In genomic region chr19:11324079-11324661, GRCh38 we compare ENCODE assay signal across 8 cellular contexts. TPM values are rescaled to one million over a fixed set of nuclear protein-coding genes. Genes with fewer than 3 reads are reported as not detected.
DNase-seq lines count a peak whose midpoint lies in the region; ATAC-seq and TF ChIP-seq lines count a peak whose summit lies in the region.

No MANE protein-coding gene starts in this region.

- no peak for TF ChIP-seq CTCF in right lobe of liver (IDR thresholded peaks at IDR 0.05)

- ATAC-seq in central memory CD8-positive, alpha-beta T cell (replicated peaks; ENCODE audit: extremely low read depth, poor library complexity, severe bottlenecking), result peak; percentile 40
- ATAC-seq in right lobe of liver (peak; percentile 91 to 94 (median 94)), HG03469 (IDR thresholded peaks at IDR 0.05; ENCODE audit: unreplicated experiment) (no peak)

- no peaks in the 10 kb centered on the region for H3K27me3 ChIP-seq in SJCRH30
- H3K27me3 ChIP-seq in right lobe of liver, result no peaks in the 10 kb centered on the region
- no peaks in the 10 kb centered on the region for H3K27me3 ChIP-seq in subcutaneous abdominal adipose tissue (ENCODE audit: control insufficient read depth in 5 of 5, insufficient read depth in 4 of 5, low read length in 5 of 5)

- H3K9me3 Mint-ChIP-seq in central memory CD8-positive, alpha-beta T cell, result no peaks in the 10 kb centered on the region

- H3K27ac Mint-ChIP-seq in central memory CD8-positive, alpha-beta T cell (ENCODE audit: low read depth), result no peak overlapping the region

- H3K4me3 ChIP-seq in SJCRH30 (no peak overlapping the region), right lobe of liver (peak overlapping the region in 1 of 3 donors; percentile 29), subcutaneous abdominal adipose tissue (ENCODE audit: low read depth in 1 of 5, low read length in 5 of 5) (peak overlapping the region in 1 of 5 donors; percentile 16)

- H3K9me3 ChIP-seq in SJCRH30 (replicated peaks) (no peaks in the 10 kb centered on the region), right lobe of liver (no peaks in the 10 kb centered on the region), subcutaneous abdominal adipose tissue (ENCODE audit: control insufficient read depth in 5 of 5, low read length in 5 of 5) (no peaks in the 10 kb centered on the region)

- TF ChIP-seq POLR2A in right lobe of liver (IDR thresholded peaks at IDR 0.05), result peak; percentile 5

- intact Hi-C loops in right lobe of liver (cut with DNase I), result no loop called here

- H3K36me3 ChIP-seq in SJCRH30 (no peaks in the 10 kb centered on the region), right lobe of liver (peaks cover 0 to 4% (median 0%) of the 10 kb centered on the region in 4 donors), subcutaneous abdominal adipose tissue (ENCODE audit: control insufficient read depth in 5 of 5, insufficient read depth in 5 of 5, low read length in 5 of 5) (peaks cover 0 to 34% (median 22%) of the 10 kb centered on the region in 5 donors)

- no peaks in the 10 kb centered on the region for H3K27me3 Mint-ChIP-seq in central memory CD8-positive, alpha-beta T cell

- H3K36me3 Mint-ChIP-seq in central memory CD8-positive, alpha-beta T cell (ENCODE audit: insufficient read depth), result no peaks in the 10 kb centered on the region

- DNase-seq in NCI-H1417 (lab: John Stamatoyannopoulos, UW), result peak in 2 of 3 experiments; percentile 51 to 75
- no peak for DNase-seq in NCI-H1417 treated with DMSO at 0.1 percent for 48 hours (lab: John Stamatoyannopoulos, UW)
- DNase-seq in HuH-7.5 (ENCODE audit: low spot score), result peak; percentile 71
- peak; percentile 73 to 82 for DNase-seq in SJCRH30
- no peak for DNase-seq in central memory CD8-positive, alpha-beta T cell (ENCODE audit: low spot score in 2 of 2)
- peak; percentile 73 to 85 (median 84) for DNase-seq in right lobe of liver

- H3K4me3 Mint-ChIP-seq in central memory CD8-positive, alpha-beta T cell, result no peak overlapping the region

- 0% methylated on average over 10 of the region's 10 CpGs for WGBS in right lobe of liver (ENCODE audit: insufficient coverage, low coverage, low lambda C conversion rate, missing lambda C conversion rate)

- H3K27ac ChIP-seq in SJCRH30, result no peak overlapping the region
- peak overlapping the region; percentile 26 to 67 (median 59) for H3K27ac ChIP-seq in right lobe of liver
- peak overlapping the region; percentile 50 for H3K27ac ChIP-seq in subcutaneous abdominal adipose tissue (ENCODE audit: low read depth, low read length)

- H3K4me1 ChIP-seq in SJCRH30 (peaks cover 33% of the 10 kb centered on the region), right lobe of liver (peaks cover 0 to 12% (median 5%) of the 10 kb centered on the region in 4 donors), subcutaneous abdominal adipose tissue (ENCODE audit: control insufficient read depth in 5 of 5, insufficient read depth in 5 of 5, low read length in 5 of 5) (peaks cover 1 to 27% (median 21%) of the 10 kb centered on the region in 5 donors)

- peaks cover 11% of the 10 kb centered on the region for H3K4me1 Mint-ChIP-seq in central memory CD8-positive, alpha-beta T cell

- peak overlapping the region in 3 of 5 donors; percentile 8 to 52 (median 21) for H3K9ac ChIP-seq in subcutaneous abdominal adipose tissue (ENCODE audit: low read length in 5 of 5)

RNA-seq across cellular contexts. Expression of gene RAB3D, which starts 15.3 kb away (rescaled TPM):
- total RNA-seq in SJCRH30 (2014; rRNA removed; shearing (Covaris generic)), result 0.58 and 0.83 TPM in 2 replicates
- 1 to 10 TPM; 2.7 to 4.5 (median 4.0) TPM for total RNA-seq in right lobe of liver

RNA-seq across cellular contexts. Expression of gene TMEM205, which starts 21.9 kb away (rescaled TPM):
- 38.8 and 39.5 TPM in 2 replicates for total RNA-seq in SJCRH30 (2014; rRNA removed; shearing (Covaris generic))
- 100 to 1,000 TPM; 138 to 605 (median 165) TPM for total RNA-seq in right lobe of liver

RNA-seq across cellular contexts. Expression of gene CCDC159, which starts 22.1 kb away (rescaled TPM):
- not detected in 2 replicates for total RNA-seq in SJCRH30 (2014; rRNA removed; shearing (Covaris generic))
- 10 to 100 TPM in 5 of 6 experiments, 1 to 10 TPM in 1; 8.4 to 27.9 (median 23.4) TPM for total RNA-seq in right lobe of liver

RNA-seq across cellular contexts. Expression of gene TSPAN16, which starts 28.2 kb away (rescaled TPM):
- total RNA-seq in SJCRH30 (2014; rRNA removed; shearing (Covaris generic)), result not detected in 2 replicates
- not detected for total RNA-seq in right lobe of liver

RNA-seq across cellular contexts. Expression of gene PLPPR2, which starts 31.1 kb away (rescaled TPM):
- total RNA-seq in SJCRH30 (2014; rRNA removed; shearing (Covaris generic)), result 0.10 and 0.59 TPM in 2 replicates
- total RNA-seq in right lobe of liver, result 10 to 100 TPM in 3 of 6 experiments, 1 to 10 TPM in 3; 6.7 to 17.5 (median 10.2) TPM

Comparison
In these comparisons a context has a peak if more than half of its experiments do, and no peak if none do; other contexts are left out.
1. DNase-seq: peak in NCI-H1417 (2 of 3), HuH-7.5 (single experiment), SJCRH30 (2 of 2) and right lobe of liver (3 of 3); none in NCI-H1417 treated with DMSO at 0.1 percent for 48 hours (single experiment) and central memory CD8-positive, alpha-beta T cell (0 of 2).